Comparison of ENCODE assay signal across 16 cellular contexts in the genomic region with DNA sequence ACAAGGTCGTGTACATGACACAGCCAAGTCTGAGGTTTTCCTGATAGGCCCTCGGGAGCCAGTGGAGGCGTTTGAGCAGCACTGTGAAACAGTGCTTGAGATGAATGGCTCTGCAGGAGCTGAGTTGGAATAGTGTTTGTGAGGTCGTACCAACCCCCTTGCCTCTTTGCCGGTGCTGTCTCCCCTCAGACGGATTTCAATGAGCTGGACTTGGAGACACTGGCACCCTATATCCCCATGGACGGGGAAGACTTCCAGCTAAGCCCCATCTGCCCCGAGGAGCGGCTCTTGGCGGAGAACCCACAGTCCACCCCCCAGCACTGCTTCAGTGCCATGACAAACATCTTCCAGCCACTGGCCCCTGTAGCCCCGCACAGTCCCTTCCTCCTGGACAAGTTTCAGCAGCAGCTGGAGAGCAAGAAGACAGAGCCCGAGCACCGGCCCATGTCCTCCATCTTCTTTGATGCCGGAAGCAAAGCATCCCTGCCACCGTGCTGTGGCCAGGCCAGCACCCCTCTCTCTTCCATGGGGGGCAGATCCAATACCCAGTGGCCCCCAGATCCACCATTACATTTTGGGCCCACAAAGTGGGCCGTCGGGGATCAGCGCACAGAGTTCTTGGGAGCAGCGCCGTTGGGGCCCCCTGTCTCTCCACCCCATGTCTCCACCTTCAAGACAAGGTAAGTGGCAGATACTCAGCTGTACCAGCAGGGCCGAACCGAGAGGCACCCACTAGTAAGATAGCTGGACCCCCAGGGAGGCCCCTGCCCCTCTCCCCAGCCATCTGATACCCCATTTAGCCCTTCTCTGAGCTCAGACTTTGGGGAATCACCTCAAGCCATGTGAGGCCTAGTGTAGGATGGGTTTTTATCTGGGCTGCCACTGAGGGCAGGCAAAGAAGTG.
DNase-seq lines count a peak whose midpoint lies in the region; ATAC-seq and TF ChIP-seq lines count a peak whose summit lies in the region.
"Had no signal": no experiment of that assay in that cellular context is flagged by ENCODE, and none has a peak within 500 bp of the region (broad histone marks: within the 10 kb centered on the region; RNA-seq: fewer than 3 reads in every experiment).

No MANE protein-coding gene starts in this region.

- H3K4me3 ChIP-seq in gastroesophageal sphincter (no peak overlapping the region), Karpas-422 (ENCODE audit: low read length) (no peak overlapping the region)
- H3K4me3 ChIP-seq: BLaER1 treated with 17β-estradiol and CSF1 and Interleukin-3, amounts not matched to agents 10 nM and 100 nM had no signal

- H3K27ac Mint-ChIP-seq in stimulated activated effector memory CD8-positive, alpha-beta T cell treated with anti-CD3 and anti-CD28 coated beads, Interleukin-12 subunit alpha, Interleukin-12 subunit beta, amount 100 ng/mL, for 72 hours, result peak overlapping the region; percentile 46

- peak overlapping the region in 3 of 4 donors; percentile 19 to 54 (median 24) for H3K27ac ChIP-seq in gastroesophageal sphincter
- no peak overlapping the region for H3K27ac ChIP-seq in Karpas-422 (ENCODE audit: low read length)
- H3K27ac ChIP-seq: 22Rv1; BLaER1 treated with 17β-estradiol and CSF1 and Interleukin-3, amounts not matched to agents 10 nM and 100 nM had no signal

- no peak overlapping the region for H2AFZ ChIP-seq in Karpas-422 (ENCODE audit: low read length)

- no peak for TF ChIP-seq EP300 in gastroesophageal sphincter (IDR thresholded peaks at IDR 0.05)

- no peaks in the 10 kb centered on the region for H3K79me2 ChIP-seq in Karpas-422 (ENCODE audit: low read length)

- no peak for ATAC-seq in gastroesophageal sphincter
- ATAC-seq in stimulated activated effector memory CD8-positive, alpha-beta T cell treated with anti-CD3 and anti-CD28 coated beads, Interleukin-12 subunit alpha, Interleukin-12 subunit beta, amount 100 ng/mL, for 72 hours, result no peak

- H4K20me1 ChIP-seq in Karpas-422 (ENCODE audit: insufficient read depth, low read depth, low read length), result no peaks in the 10 kb centered on the region
- H4K20me1 ChIP-seq: BLaER1 treated with 17β-estradiol and CSF1 and Interleukin-3, amounts not matched to agents 10 nM and 100 nM had no signal

- H3K4me1 Mint-ChIP-seq in stimulated activated effector memory CD8-positive, alpha-beta T cell treated with anti-CD3 and anti-CD28 coated beads, Interleukin-12 subunit alpha, Interleukin-12 subunit beta, amount 100 ng/mL, for 72 hours, result peaks cover 5% of the 10 kb centered on the region

- H3K9me3 ChIP-seq in gastroesophageal sphincter (no peaks in the 10 kb centered on the region), Karpas-422 (ENCODE audit: low read length) (no peaks in the 10 kb centered on the region)
- H3K9me3 ChIP-seq: BLaER1 treated with 17β-estradiol and CSF1 and Interleukin-3, amounts not matched to agents 10 nM and 100 nM had no signal

- H3K4me3 Mint-ChIP-seq in stimulated activated effector memory CD8-positive, alpha-beta T cell treated with anti-CD3 and anti-CD28 coated beads, Interleukin-12 subunit alpha, Interleukin-12 subunit beta, amount 100 ng/mL, for 72 hours, result no peak overlapping the region

- DNase-seq in DMS 273 (lab: John Stamatoyannopoulos, UW; ENCODE audit: unreplicated experiment), result peak; percentile 49
- DNase-seq in DMS 273 treated with DMSO at 0.1 percent for 48 hours (lab: John Stamatoyannopoulos, UW), result no peak
- peak; percentile 42 for DNase-seq in amniotic epithelial cell (ENCODE audit: low read depth)
- DNase-seq in stimulated activated effector memory CD8-positive, alpha-beta T cell treated with anti-CD3 and anti-CD28 coated beads, Interleukin-12 subunit alpha, Interleukin-12 subunit beta, amount 100 ng/mL, for 72 hours (ENCODE audit: low spot score in 2 of 2), result no peak
- DNase-seq in RPMI8226, result no peak
- DNase-seq in Karpas-422, result no peak
- DNase-seq in NCI-H2227 treated with DMSO at 0.1 percent for 48 hours (lab: John Stamatoyannopoulos, UW), result no peak
- DNase-seq: GOT3, KBM-7, NCI-H1092 treated with DMSO at 0.1 percent for 48 hours, NCI-H1694 treated with DMSO at 0.1 percent for 48 hours, NCI-H69, PC-3 had no signal

- no peak overlapping the region for H3K4me2 ChIP-seq in Karpas-422 (ENCODE audit: low read depth, low read length, poor library complexity, severe bottlenecking)

- H3K36me3 Mint-ChIP-seq in stimulated activated effector memory CD8-positive, alpha-beta T cell treated with anti-CD3 and anti-CD28 coated beads, Interleukin-12 subunit alpha, Interleukin-12 subunit beta, amount 100 ng/mL, for 72 hours, result peaks cover 98% of the 10 kb centered on the region

- H3K27me3 ChIP-seq in gastroesophageal sphincter (no peaks in the 10 kb centered on the region), Karpas-422 (ENCODE audit: low read length) (no peaks in the 10 kb centered on the region)
- H3K27me3 ChIP-seq: BLaER1 treated with 17β-estradiol and CSF1 and Interleukin-3, amounts not matched to agents 10 nM and 100 nM had no signal

- no peak for TF ChIP-seq CTCF in gastroesophageal sphincter (IDR thresholded peaks at IDR 0.05)

- 88 to 93% methylated on average over 3 to 10 of the region's 22 CpGs for WGBS in gastroesophageal sphincter (ENCODE audit: low coverage in 1 of 2), 2 donors

- peaks cover 0 to 58% (median 16%) of the 10 kb centered on the region in 3 donors for H3K4me1 ChIP-seq in gastroesophageal sphincter
- H3K4me1 ChIP-seq in Karpas-422 (ENCODE audit: low read length), result peaks cover 8% of the 10 kb centered on the region

- H3K9me2 ChIP-seq in Karpas-422 (replicated peaks; ENCODE audit: insufficient read depth, low read length), result no peaks in the 10 kb centered on the region

- no peak overlapping the region for H3K9ac ChIP-seq in Karpas-422 (ENCODE audit: low read length)
- H3K9ac ChIP-seq: BLaER1 treated with 17β-estradiol and CSF1 and Interleukin-3, amounts not matched to agents 10 nM and 100 nM had no signal

- TF ChIP-seq POLR2A in gastroesophageal sphincter (IDR thresholded peaks at IDR 0.05), result no peak

- H3K36me3 ChIP-seq in gastroesophageal sphincter (peaks cover 0 to 93% of the 10 kb centered on the region in 2 donors), Karpas-422 (ENCODE audit: insufficient read depth, low read length) (no peaks in the 10 kb centered on the region)

- no peaks in the 10 kb centered on the region for H3K9me3 Mint-ChIP-seq in stimulated activated effector memory CD8-positive, alpha-beta T cell treated with anti-CD3 and anti-CD28 coated beads, Interleukin-12 subunit alpha, Interleukin-12 subunit beta, amount 100 ng/mL, for 72 hours

Comparison
In these comparisons a context has a peak if more than half of its experiments do, and no peak if none do; other contexts are left out.
1. DNase-seq: peak in DMS 273 (single experiment) and amniotic epithelial cell (single experiment); none in DMS 273 treated with DMSO at 0.1 percent for 48 hours (single experiment), stimulated activated effector memory CD8-positive, alpha-beta T cell treated with anti-CD3 and anti-CD28 coated beads, Interleukin-12 subunit alpha, Interleukin-12 subunit beta, amount 100 ng/mL, for 72 hours (0 of 2), RPMI8226 (single experiment), Karpas-422 (single experiment) and NCI-H2227 treated with DMSO at 0.1 percent for 48 hours (single experiment).